ENCODE assay signal across 15 cellular contexts in genomic region chr3:60536420-60536819, GRCh38.
DNase-seq lines count a peak whose midpoint lies in the region; ATAC-seq and TF ChIP-seq lines count a peak whose summit lies in the region.
"Had no signal": no experiment of that assay in that cellular context is flagged by ENCODE, and none has a peak within 500 bp of the region (broad histone marks: within the 10 kb centered on the region; RNA-seq: fewer than 3 reads in every experiment).

No MANE protein-coding gene starts in this region.

- no peaks in the 10 kb centered on the region for H3K9me3 ChIP-seq in OCI-LY1 (ENCODE audit: low read length)
- H3K9me3 ChIP-seq in SJCRH30 (replicated peaks), result no peaks in the 10 kb centered on the region

- 0 out of 2 replicates have a peak, but pooled peaks cover 3% of the 10 kb centered on the region for H3F3A ChIP-seq in OCI-LY1 (ENCODE audit: insufficient read depth, low read length)

- no peaks in the 10 kb centered on the region for H3K79me2 ChIP-seq in OCI-LY1 (ENCODE audit: insufficient read depth, low read length)

- no peaks in the 10 kb centered on the region for H3K9me3 Mint-ChIP-seq in T-cell
- peaks cover 7% of the 10 kb centered on the region for H3K9me3 Mint-ChIP-seq in activated T-helper 2 cell treated with anti-CD3 and anti-CD28 coated beads, Interferon-gamma antibody, Interleukin-2, Interleukin-4, amounts not matched to agents 10 μg/mL and 5 μg/mL and 100 μg/mL, durations not matched to agents 14 hours and 24 hours and 36 hours
- H3K9me3 Mint-ChIP-seq: activated naive CD4-positive, alpha-beta T cell treated with anti-CD3 and anti-CD28 coated beads, Interleukin-2, amount 50 U/mL, for 24 hours had no signal

- peak overlapping the region; percentile 95 for H3K27ac ChIP-seq in OCI-LY1 (ENCODE audit: low read depth, low read length, poor library complexity, severe bottlenecking)
- no peak overlapping the region for H3K27ac ChIP-seq in SJCRH30
- H3K27ac ChIP-seq: PC-9 had no signal

- H3K4me3 Mint-ChIP-seq in T-cell, result no peak overlapping the region
- no peak overlapping the region for H3K4me3 Mint-ChIP-seq in activated T-helper 2 cell treated with anti-CD3 and anti-CD28 coated beads, Interferon-gamma antibody, Interleukin-2, Interleukin-4, amounts not matched to agents 10 μg/mL and 5 μg/mL and 100 μg/mL, durations not matched to agents 14 hours and 24 hours and 36 hours (ENCODE audit: low read depth)
- H3K4me3 Mint-ChIP-seq: activated CD8-positive, alpha-beta T cell treated with anti-CD3 and anti-CD28 coated beads for 36 hours; activated naive CD4-positive, alpha-beta T cell treated with anti-CD3 and anti-CD28 coated beads, Interleukin-2, amount 50 U/mL, for 24 hours had no signal

- H3K36me3 Mint-ChIP-seq in T-cell, result peaks cover 3% of the 10 kb centered on the region
- no peaks in the 10 kb centered on the region for H3K36me3 Mint-ChIP-seq in activated T-helper 2 cell treated with anti-CD3 and anti-CD28 coated beads, Interferon-gamma antibody, Interleukin-2, Interleukin-4, amounts not matched to agents 10 μg/mL and 5 μg/mL and 100 μg/mL, durations not matched to agents 14 hours and 24 hours and 36 hours (ENCODE audit: low read depth)
- H3K36me3 Mint-ChIP-seq: activated naive CD4-positive, alpha-beta T cell treated with anti-CD3 and anti-CD28 coated beads, Interleukin-2, amount 50 U/mL, for 24 hours had no signal

- peaks cover 43% of the 10 kb centered on the region for H3K4me1 ChIP-seq in OCI-LY1 (ENCODE audit: insufficient read depth, low read length, severe bottlenecking)
- H3K4me1 ChIP-seq in SJCRH30, result no peaks in the 10 kb centered on the region

- TF ChIP-seq CTCF in OCI-LY1 (IDR thresholded peaks at IDR 0.05; ENCODE audit: low read length), result no peak

- peak overlapping the region; percentile 86 for H3K4me2 ChIP-seq in OCI-LY1 (ENCODE audit: low read length)
- H3K4me2 ChIP-seq: PC-9 had no signal

- no peaks in the 10 kb centered on the region for H3K4me1 Mint-ChIP-seq in T-cell
- no peaks in the 10 kb centered on the region for H3K4me1 Mint-ChIP-seq in activated T-helper 2 cell treated with anti-CD3 and anti-CD28 coated beads, Interferon-gamma antibody, Interleukin-2, Interleukin-4, amounts not matched to agents 10 μg/mL and 5 μg/mL and 100 μg/mL, durations not matched to agents 14 hours and 24 hours and 36 hours (ENCODE audit: low read depth)
- H3K4me1 Mint-ChIP-seq: activated naive CD4-positive, alpha-beta T cell treated with anti-CD3 and anti-CD28 coated beads, Interleukin-2, amount 50 U/mL, for 24 hours had no signal

- H3K27me3 ChIP-seq in OCI-LY1 (ENCODE audit: insufficient read depth, low read length), result no peaks in the 10 kb centered on the region
- no peaks in the 10 kb centered on the region for H3K27me3 ChIP-seq in SJCRH30

- CTCF ChIA-PET in T-cell (lab: Charles Lee), result no interaction called here

- H3K36me3 ChIP-seq in OCI-LY1 (ENCODE audit: insufficient read depth, low read length), result no peaks in the 10 kb centered on the region
- H3K36me3 ChIP-seq in SJCRH30, result no peaks in the 10 kb centered on the region

- H2AFZ ChIP-seq in OCI-LY1 (ENCODE audit: low read length), result no peak overlapping the region
- H2AFZ ChIP-seq: PC-9 had no signal

- POLR2A ChIA-PET in T-cell (lab: Charles Lee), result interaction anchor here in 1 of 2 donors (0.6 kb wide), 1 partner anchor 605 kb away, joined by 3 read pairs; no protein-coding TSS in a partner anchor

- ATAC-seq in GM19438 (IDR thresholded peaks at IDR 0.05; ENCODE audit: low read depth, unreplicated experiment) (peak; percentile 76), T-cell (replicated peaks in 1 of 4) (no peak), GM19455 (IDR thresholded peaks at IDR 0.05; ENCODE audit: unreplicated experiment) (no peak)
- ATAC-seq: activated CD8-positive, alpha-beta T cell treated with anti-CD3 and anti-CD28 coated beads for 36 hours; HCT116 had no signal

- intact Hi-C loops in activated T-helper 2 cell treated with anti-CD3 and anti-CD28 coated beads, Interferon-gamma antibody, Interleukin-2, Interleukin-4, amounts not matched to agents 10 μg/mL and 5 μg/mL and 100 μg/mL, durations not matched to agents 14 hours and 24 hours and 36 hours (cut with micrococcal nuclease), result no loop called here

- peak overlapping the region; percentile 4 for H3K4me3 ChIP-seq in OCI-LY1 (ENCODE audit: low read depth, low read length, poor library complexity, severe bottlenecking)
- H3K4me3 ChIP-seq in SJCRH30, result no peak overlapping the region
- H3K4me3 ChIP-seq: PC-9 had no signal

- DNase-seq in DMS53 (lab: John Stamatoyannopoulos, UW) (peak; percentile 89), NCI-H1092 (lab: John Stamatoyannopoulos, UW) (peak; percentile 63), T-cell (no peak), SJCRH30 (no peak)
- DNase-seq in activated T-helper 2 cell treated with anti-CD3 and anti-CD28 coated beads, Interferon-gamma antibody, Interleukin-2, Interleukin-4, amounts not matched to agents 10 μg/mL and 5 μg/mL and 100 μg/mL, durations not matched to agents 14 hours and 24 hours and 36 hours (ENCODE audit: low spot score), result no peak
- DNase-seq: activated CD8-positive, alpha-beta T cell treated with anti-CD3 and anti-CD28 coated beads for 36 hours; AML-193; central memory CD4-positive, alpha-beta T cell; hippocampal formation; PC-9 had no signal

- H3K9me2 ChIP-seq in OCI-LY1 (ENCODE audit: low read depth, low read length), result no peaks in the 10 kb centered on the region

- H3K9ac ChIP-seq in OCI-LY1 (ENCODE audit: low read length), result peak overlapping the region; percentile 63

- no peaks in the 10 kb centered on the region for H4K20me1 ChIP-seq in OCI-LY1 (ENCODE audit: insufficient read depth, low read length)

- no peak overlapping the region for H3K27ac Mint-ChIP-seq in T-cell
- no peak overlapping the region for H3K27ac Mint-ChIP-seq in activated T-helper 2 cell treated with anti-CD3 and anti-CD28 coated beads, Interferon-gamma antibody, Interleukin-2, Interleukin-4, amounts not matched to agents 10 μg/mL and 5 μg/mL and 100 μg/mL, durations not matched to agents 14 hours and 24 hours and 36 hours
- H3K27ac Mint-ChIP-seq: activated CD8-positive, alpha-beta T cell treated with anti-CD3 and anti-CD28 coated beads for 36 hours; activated naive CD4-positive, alpha-beta T cell treated with anti-CD3 and anti-CD28 coated beads, Interleukin-2, amount 50 U/mL, for 24 hours had no signal

- no peaks in the 10 kb centered on the region for H3K27me3 Mint-ChIP-seq in T-cell
- no peaks in the 10 kb centered on the region for H3K27me3 Mint-ChIP-seq in activated T-helper 2 cell treated with anti-CD3 and anti-CD28 coated beads, Interferon-gamma antibody, Interleukin-2, Interleukin-4, amounts not matched to agents 10 μg/mL and 5 μg/mL and 100 μg/mL, durations not matched to agents 14 hours and 24 hours and 36 hours (ENCODE audit: low read depth)
- H3K27me3 Mint-ChIP-seq: activated CD8-positive, alpha-beta T cell treated with anti-CD3 and anti-CD28 coated beads for 36 hours; activated naive CD4-positive, alpha-beta T cell treated with anti-CD3 and anti-CD28 coated beads, Interleukin-2, amount 50 U/mL, for 24 hours had no signal

Comparison
In these comparisons a context has a peak if more than half of its experiments do, and no peak if none do; other contexts are left out.
1. DNase-seq: peak in DMS53 (single experiment) and NCI-H1092 (single experiment); none in T-cell (0 of 34), SJCRH30 (0 of 2) and activated T-helper 2 cell treated with anti-CD3 and anti-CD28 coated beads, Interferon-gamma antibody, Interleukin-2, Interleukin-4, amounts not matched to agents 10 μg/mL and 5 μg/mL and 100 μg/mL, durations not matched to agents 14 hours and 24 hours and 36 hours (single experiment).